In the genomic region with DNA sequence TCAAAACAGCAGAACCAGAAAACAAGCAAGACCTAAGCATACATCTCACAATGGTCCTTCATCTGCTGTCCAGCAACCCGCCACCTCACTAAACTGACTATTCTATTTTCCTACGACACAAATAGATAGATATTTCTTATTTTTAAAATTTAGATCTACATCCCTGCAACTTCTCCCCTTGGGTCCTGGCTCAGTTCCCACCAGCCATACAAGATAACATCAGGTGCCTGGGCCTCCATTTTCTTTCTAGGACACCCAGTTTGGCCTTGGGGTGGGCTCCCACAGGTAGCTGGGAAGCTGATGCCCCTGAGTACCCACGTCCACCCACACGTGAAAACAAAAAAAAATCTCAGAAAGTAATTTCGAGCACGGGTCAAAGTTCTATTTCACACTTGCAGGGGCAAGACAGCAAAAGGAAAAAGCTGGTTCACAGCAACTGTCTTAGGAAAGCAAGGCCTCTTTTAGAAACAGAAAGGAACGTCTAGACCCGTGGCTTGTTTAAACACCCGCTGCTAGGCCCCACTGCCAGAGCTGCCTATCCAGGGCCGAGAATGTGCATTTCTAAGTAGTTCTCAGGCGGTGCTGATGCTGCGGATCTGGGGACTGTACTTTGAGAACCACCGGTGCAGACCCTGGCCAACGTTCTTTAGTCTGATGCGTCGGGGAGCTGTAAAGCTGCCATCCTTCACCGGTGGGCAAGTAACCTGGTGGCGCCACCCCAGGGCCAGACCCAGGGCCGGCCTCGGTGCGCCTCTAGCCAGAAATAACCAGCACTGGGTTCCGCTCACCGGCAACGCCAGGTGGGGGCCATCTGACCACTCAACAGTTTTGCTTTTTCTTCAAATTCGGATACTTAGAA, we compare ENCODE assay signal across 1 cellular context.
TF ChIP-seq lines count a peak whose summit lies in the region.

No MANE protein-coding gene starts in this region.

TF ChIP-seq in HEK293, 187 proteins besides CTCF, POLR2A, EP300 and RAD21 (continued from another document):
- TF ChIP-seq ZEB2 (tag by site-specific recombination; IDR thresholded peaks at IDR 0.05) (peak; percentile 51; the same call in 1 of the 2 replicates), ZFP69B (tag by site-specific recombination; IDR thresholded peaks at IDR 0.05) (no peak; the same call in 1 of the 2 replicates), ZBTB1 (tag by site-specific recombination; IDR thresholded peaks at IDR 0.05) (no peak), ZNF18 (tag by site-specific recombination; IDR thresholded peaks at IDR 0.05) (0 out of 2 replicates have a peak, but pooled peaks have one; percentile 12), ZNF350 (tag by site-specific recombination; IDR thresholded peaks at IDR 0.05) (no peak), ZNF48 (tag by site-specific recombination; IDR thresholded peaks at IDR 0.05) (no peak), ZNF214 (tag by site-specific recombination; IDR thresholded peaks at IDR 0.05; ENCODE audit: borderline replicate concordance) (no peak), ZNF571 (tag by site-specific recombination; IDR thresholded peaks at IDR 0.05) (no peak)
